ENCODE assay signal across 26 cellular contexts in genomic region chr19:1823539-1824251, GRCh38. TPM values are rescaled to one million over a fixed set of nuclear protein-coding genes. Genes with fewer than 3 reads are reported as not detected.
DNase-seq lines count a peak whose midpoint lies in the region; ATAC-seq and TF ChIP-seq lines count a peak whose summit lies in the region.
"Had no signal": no experiment of that assay in that cellular context is flagged by ENCODE, and none has a peak within 500 bp of the region (broad histone marks: within the 10 kb centered on the region; RNA-seq: fewer than 3 reads in every experiment).

No MANE protein-coding gene starts in this region.

- peak overlapping the region; percentile 56 for H4K8ac ChIP-seq in mesenchymal stem cell (ENCODE audit: low read length)

- no peak overlapping the region for H2BK120ac ChIP-seq in mesenchymal stem cell (ENCODE audit: low read depth, low read length)

- H2BK15ac ChIP-seq in mesenchymal stem cell (ENCODE audit: low read depth, poor library complexity, severe bottlenecking): no peak overlapping the region

- intact Hi-C loops in lower leg skin (cut with DNase I; ENCODE audit: low total_unique reads): no loop called here

- peaks cover 64% of the 10 kb centered on the region for H3K79me1 ChIP-seq in mesenchymal stem cell (replicated peaks; ENCODE audit: low read length, poor library complexity, severe bottlenecking)

- H3K27ac ChIP-seq in RWPE1 (peak overlapping the region; percentile 29; the same call in 1 of the 2 replicates), mesenchymal stem cell (ENCODE audit: low read length, poor library complexity, severe bottlenecking) (no peak overlapping the region)
- H3K27ac ChIP-seq: 22Rv1; BLaER1 treated with 17β-estradiol and CSF1 and Interleukin-3, amounts not matched to agents 10 nM and 100 nM; Peyer's patch; SJSA1 had no signal

- no peak overlapping the region for H3K9ac ChIP-seq in mesenchymal stem cell (ENCODE audit: low read length)

- no peak for TF ChIP-seq POLR2A in lower leg skin (IDR thresholded peaks at IDR 0.05)

- H3K27me3 ChIP-seq in BE2C (no peaks in the 10 kb centered on the region), mesenchymal stem cell (ENCODE audit: control insufficient read depth in 1 of 2, insufficient read depth in 1 of 2, low read length in 2 of 2) (no peaks in the 10 kb centered on the region)
- H3K27me3 ChIP-seq: BLaER1 treated with 17β-estradiol and CSF1 and Interleukin-3, amounts not matched to agents 10 nM and 100 nM; Peyer's patch; SJSA1 had no signal

- H3K4me1 ChIP-seq in BE2C (peaks cover 5% of the 10 kb centered on the region; the same call in 1 of the 2 replicates), mesenchymal stem cell (ENCODE audit: control insufficient read depth, insufficient read depth, low read depth, low read length) (peaks cover 34% of the 10 kb centered on the region)
- H3K4me1 ChIP-seq: Caco-2, SJSA1 had no signal

- no peak for TF ChIP-seq CTCF in BE2C (IDR thresholded peaks at IDR 0.05; ENCODE audit: low read depth, low read length)
- no peak for TF ChIP-seq CTCF in RWPE1 (conservative IDR thresholded peaks at IDR 0.05; ENCODE audit: low read depth)
- no peak for TF ChIP-seq CTCF in lower leg skin (IDR thresholded peaks at IDR 0.05)

- H3K23ac ChIP-seq in mesenchymal stem cell (ENCODE audit: low read length in 2 of 2): no peak overlapping the region

- no peak overlapping the region for H3K4ac ChIP-seq in mesenchymal stem cell (ENCODE audit: low read depth in 1 of 2, low read length in 2 of 2)

- peak; percentile 28 for DNase-seq in NCI-H82 (lab: John Stamatoyannopoulos, UW)
- no peak for DNase-seq in NCI-H82 treated with DMSO at 0.1 percent for 48 hours (lab: John Stamatoyannopoulos, UW; ENCODE audit: unreplicated experiment)
- DNase-seq in BE2C: peak; percentile 46
- no peak for DNase-seq in RWPE1 (ENCODE audit: low spot score)
- DNase-seq in mesenchymal stem cell: no peak
- no peak for DNase-seq in lower leg skin (ENCODE audit: low spot score in 2 of 2)
- DNase-seq: ACHN; Caco-2; CD4-positive, alpha-beta memory T cell; DMS53; GDM1; HFFc6; KBM-7; NCI-H1092 treated with DMSO at 0.1 percent for 48 hours; NCI-H1436 treated with DMSO at 0.1 percent for 48 hours; NCI-H1930; NCI-H2227 treated with DMSO at 0.1 percent for 48 hours; NCI-H510A; NCI-H748 treated with DMSO at 0.1 percent for 48 hours; Peyer's patch; SW 1271 had no signal

- POLR2A ChIA-PET in RWPE1 (lab: Yijun Ruan, JAX; ENCODE audit: low non-redundant PET): no interaction called here

- H2AFZ ChIP-seq in mesenchymal stem cell (ENCODE audit: low read depth, low read length): no peak overlapping the region

- no peak overlapping the region for H3K14ac ChIP-seq in mesenchymal stem cell (ENCODE audit: low read length in 2 of 2)

- H4K91ac ChIP-seq in mesenchymal stem cell (ENCODE audit: low read length): peak overlapping the region; percentile 58

- ATAC-seq in GM19467 (IDR thresholded peaks at IDR 0.05; ENCODE audit: unreplicated experiment) (no peak), GM21786 (IDR thresholded peaks at IDR 0.05; ENCODE audit: unreplicated experiment) (no peak)

- H3K9me3 ChIP-seq in BE2C: no peaks in the 10 kb centered on the region
- no peaks in the 10 kb centered on the region for H3K9me3 ChIP-seq in mesenchymal stem cell (ENCODE audit: control insufficient read depth, low read length)
- H3K9me3 ChIP-seq: BLaER1 treated with 17β-estradiol and CSF1 and Interleukin-3, amounts not matched to agents 10 nM and 100 nM; Caco-2; Peyer's patch; SJSA1 had no signal

- H2AK5ac ChIP-seq in mesenchymal stem cell (ENCODE audit: low read length, severe bottlenecking): peak overlapping the region; percentile 13

- H2BK5ac ChIP-seq in mesenchymal stem cell (ENCODE audit: low read depth, low read length, poor library complexity, severe bottlenecking): no peak overlapping the region

- CTCF ChIA-PET in RWPE1 (lab: Yijun Ruan, JAX): interaction anchor here (0.6 to 1.0 kb wide), 5 partner anchors 14 to 151 kb away, joined by 3 to 5 read pairs (median 5); no protein-coding TSS in a partner anchor

- H3K36me3 ChIP-seq in BE2C (peaks cover 83% of the 10 kb centered on the region), mesenchymal stem cell (ENCODE audit: control insufficient read depth in 1 of 2, insufficient read depth in 2 of 2, low read depth in 1 of 2, low read length in 2 of 2) (peaks cover 50 to 83% of the 10 kb centered on the region in 2 experiments)

- no peak overlapping the region for H3K18ac ChIP-seq in mesenchymal stem cell (ENCODE audit: low read depth in 1 of 2, low read length in 2 of 2)

- H3K4me3 ChIP-seq in BE2C (ENCODE audit: low read depth, low read length) (no peak overlapping the region), mesenchymal stem cell (ENCODE audit: insufficient read depth in 1 of 2, low read depth in 1 of 2, low read length in 2 of 2) (no peak overlapping the region), lower leg skin (ENCODE audit: low read depth, poor library complexity, severe bottlenecking) (no peak overlapping the region)
- H3K4me3 ChIP-seq: BLaER1 treated with 17β-estradiol and CSF1 and Interleukin-3, amounts not matched to agents 10 nM and 100 nM; Peyer's patch; SJSA1 had no signal

- WGBS in mesenchymal stem cell: 93% methylated on average over 36 of the region's 36 CpGs
- WGBS in lower leg skin, 2 donors: 91 to 93% methylated on average over 33 to 35 of the region's 36 CpGs

- no peak overlapping the region for H2BK12ac ChIP-seq in mesenchymal stem cell (ENCODE audit: low read length in 2 of 2)

- no peak overlapping the region for H3K4me2 ChIP-seq in mesenchymal stem cell (ENCODE audit: low read length, poor library complexity, severe bottlenecking)
- H3K4me2 ChIP-seq: BLaER1 treated with 17β-estradiol and CSF1 and Interleukin-3, amounts not matched to agents 10 nM and 100 nM had no signal

RNA-seq across cellular contexts. Expression of gene ATP8B3, which starts 11.6 kb away (rescaled TPM):
- polyA plus RNA-seq in BE2C (2012; ENCODE audit: insufficient read depth, insufficient read length, low read depth): 0.29 TPM
- 3.5 TPM for polyA plus RNA-seq in mesenchymal stem cell (2013, experiment 1 of 2)
- 3.2 TPM for polyA plus RNA-seq in mesenchymal stem cell (2013, experiment 2 of 2)
- total RNA-seq in lower leg skin: 1 to 10 TPM in 1 of 4 donors, under 1 TPM in 3; 0.30 to 1.2 (median 0.66) TPM

RNA-seq across cellular contexts. Expression of gene REXO1, which starts 24.6 kb away (rescaled TPM):
- 165 TPM for polyA plus RNA-seq in BE2C (2012; ENCODE audit: insufficient read depth, insufficient read length, low read depth)
- 16.0 TPM for polyA plus RNA-seq in mesenchymal stem cell (2013, experiment 1 of 2)
- 14.2 TPM for polyA plus RNA-seq in mesenchymal stem cell (2013, experiment 2 of 2)
- 10 to 100 TPM; 32.9 to 51.1 (median 41.2) TPM for total RNA-seq in lower leg skin

RNA-seq across cellular contexts. Expression of gene KLF16, which starts 39.7 kb away (rescaled TPM):
- 112 TPM for polyA plus RNA-seq in BE2C (2012; ENCODE audit: insufficient read depth, insufficient read length, low read depth)
- polyA plus RNA-seq in mesenchymal stem cell (2013, experiment 1 of 2): 25.8 TPM
- polyA plus RNA-seq in mesenchymal stem cell (2013, experiment 2 of 2): 28.0 TPM
- 10 to 100 TPM in 3 of 4 donors, 1 to 10 TPM in 1; 9.0 to 16.2 (median 13.5) TPM for total RNA-seq in lower leg skin

Comparison
In these comparisons a context has a peak if more than half of its experiments do, and no peak if none do; other contexts are left out.
1. DNase-seq: peak in NCI-H82 (single experiment) and BE2C (single experiment); none in NCI-H82 treated with DMSO at 0.1 percent for 48 hours (single experiment), RWPE1 (single experiment), mesenchymal stem cell (single experiment) and lower leg skin (0 of 2).